17 cellular contexts compared by ENCODE assay signal in genomic region chr1:107538502-107538901, GRCh38.
A peak's percentile ranks its signal among the peaks of the same experiment; 100 is the strongest.
DNase-seq lines count a peak whose midpoint lies in the region; ATAC-seq and TF ChIP-seq lines count a peak whose summit lies in the region.
"Had no signal": no experiment of that assay in that cellular context is flagged by ENCODE, and none has a peak within 500 bp of the region (broad histone marks: within the 10 kb centered on the region; RNA-seq: fewer than 3 reads in every experiment).

No MANE protein-coding gene starts in this region.

- intact Hi-C loops in left cardiac atrium (cut with DNase I), result no loop called here

- H3K27me3 Mint-ChIP-seq in endothelial cell (ENCODE audit: unreplicated experiment), result no peaks in the 10 kb centered on the region

- H3K4me3 Mint-ChIP-seq in endothelial cell (ENCODE audit: unreplicated experiment), result no peak overlapping the region
- H3K4me3 Mint-ChIP-seq: B cell, CD14-positive monocyte had no signal

- ATAC-seq in left cardiac atrium, result no peak
- ATAC-seq: A549, Right ventricle myocardium inferior had no signal

- CTCF ChIA-PET in HEK293T (lab: Yijun Ruan, JAX), result interaction anchor here (0.8 kb wide), 1 partner anchor 9 kb away, joined by 3 read pairs; no protein-coding TSS in a partner anchor

- TF ChIP-seq CTCF in endothelial cell (IDR thresholded peaks at IDR 0.05; ENCODE audit: unreplicated experiment), result no peak

- no peaks in the 10 kb centered on the region for H3K36me3 Mint-ChIP-seq in endothelial cell (ENCODE audit: low read depth, unreplicated experiment)
- H3K36me3 Mint-ChIP-seq: CD14-positive monocyte had no signal

- POLR2A ChIA-PET in HEK293T (lab: Yijun Ruan, JAX), result no interaction called here

- DNase-seq in DMS 273 treated with DMSO at 0.1 percent for 48 hours (lab: John Stamatoyannopoulos, UW), result peak; percentile 88
- peak; percentile 47 for DNase-seq in NCI-H146 (lab: John Stamatoyannopoulos, UW)
- DNase-seq in NCI-H446 treated with DMSO at 0.1 percent for 48 hours (lab: John Stamatoyannopoulos, UW), result peak; percentile 66
- peak; percentile 13 for DNase-seq in inferior parietal cortex (ENCODE audit: extremely low spot score)
- no peak for DNase-seq in left cardiac atrium
- DNase-seq in HEK293T (ENCODE audit: extremely low spot score), result no peak
- DNase-seq in endothelial cell (ENCODE audit: low spot score), result no peak
- no peak for DNase-seq in midbrain (lab: John Stamatoyannopoulos, UW)
- DNase-seq: HCEC 1CT, Karpas-422, NCI-H1417, NCI-H2029 treated with DMSO at 0.1 percent for 48 hours, T-helper 1 cell had no signal

- no peak overlapping the region for H3K27ac Mint-ChIP-seq in endothelial cell (ENCODE audit: unreplicated experiment)
- H3K27ac Mint-ChIP-seq: B cell, CD14-positive monocyte had no signal

- no peaks in the 10 kb centered on the region for H3K9me3 Mint-ChIP-seq in endothelial cell (ENCODE audit: unreplicated experiment)

- H3K4me1 Mint-ChIP-seq in endothelial cell (ENCODE audit: unreplicated experiment), result peaks cover 15% of the 10 kb centered on the region
- H3K4me1 Mint-ChIP-seq: B cell had no signal

TF ChIP-seq in HEK293T, 16 proteins besides CTCF, POLR2A, EP300 and RAD21:
- TF ChIP-seq ARNT (IDR thresholded peaks at IDR 0.05), result no peak
- TF ChIP-seq HDGF (IDR thresholded peaks at IDR 0.05; ENCODE audit: borderline replicate concordance), result no peak
- TF ChIP-seq LEF1 (IDR thresholded peaks at IDR 0.05; ENCODE audit: borderline replicate concordance), result no peak
- no peak for TF ChIP-seq FOXM1 (IDR thresholded peaks at IDR 0.05; ENCODE audit: borderline replicate concordance)
- TF ChIP-seq BHLHE40 (IDR thresholded peaks at IDR 0.05; ENCODE audit: borderline replicate concordance), result no peak
- TF ChIP-seq SUZ12 (IDR thresholded peaks at IDR 0.05), result no peak
- no peak for TF ChIP-seq FOXK2 (IDR thresholded peaks at IDR 0.05)
- no peak for TF ChIP-seq CTBP1 (IDR thresholded peaks at IDR 0.05; ENCODE audit: borderline replicate concordance)
- no peak for TF ChIP-seq ZNF384 (IDR thresholded peaks at IDR 0.05)
- TF ChIP-seq L3MBTL2 (conservative IDR thresholded peaks at IDR 0.05), result no peak
- no peak for TF ChIP-seq FOXA1 (IDR thresholded peaks at IDR 0.05)
- no peak for TF ChIP-seq PKNOX1 (IDR thresholded peaks at IDR 0.05)
- no peak for TF ChIP-seq SP1 (IDR thresholded peaks at IDR 0.05)
- no peak for TF ChIP-seq NFRKB (IDR thresholded peaks at IDR 0.05)
- no peak for TF ChIP-seq ELF4 (IDR thresholded peaks at IDR 0.05)
- no peak for TF ChIP-seq TARDBP (IDR thresholded peaks at IDR 0.05)

Comparison
In these comparisons a context has a peak if more than half of its experiments do, and no peak if none do; other contexts are left out.
1. DNase-seq: peak in DMS 273 treated with DMSO at 0.1 percent for 48 hours (single experiment), NCI-H146 (single experiment), NCI-H446 treated with DMSO at 0.1 percent for 48 hours (single experiment) and inferior parietal cortex (single experiment); none in left cardiac atrium (single experiment), HEK293T (single experiment), endothelial cell (single experiment) and midbrain (single experiment).